ENCODE assay signal across 34 cellular contexts in genomic region chr7:133916621-133917020, GRCh38.
"Had no signal": no experiment of that assay in that cellular context is flagged by ENCODE, and none has a peak within 500 bp of the region (broad histone marks: within the 10 kb centered on the region; RNA-seq: fewer than 3 reads in every experiment).

No MANE protein-coding gene starts in this region.

- H3K9me3 ChIP-seq: body of pancreas had no signal

- ATAC-seq: activated naive CD4-positive, alpha-beta T cell treated with anti-CD3 and anti-CD28 coated beads, Interleukin-2, amount 50 U/mL, for 72 hours; activated naive CD8-positive, alpha-beta T cell treated with anti-CD3 and anti-CD28 coated beads, Interleukin-2, amount 50 U/mL, for 24 hours; activated T-cell treated with anti-CD3 and anti-CD28 coated beads, Interleukin-2, amount 50 U/mL, for 4 hours; activated T-cell treated with anti-CD3 and anti-CD28 coated beads, Interleukin-2, amount 50 U/mL, for 72 hours; activated T-helper 17 cell treated with anti-CD3 and anti-CD28 coated beads, Interleukin-2, amount 50 U/mL, for 72 hours; body of pancreas had no signal

- H3K27ac ChIP-seq: adrenal gland, ascending aorta, body of pancreas, brain microvascular endothelial cell, breast epithelium, cardiac muscle cell had no signal

- H3K4me1 ChIP-seq: adrenal gland, ascending aorta, body of pancreas, breast epithelium had no signal

- H3K4me3 ChIP-seq: adrenal gland, ascending aorta, body of pancreas, breast epithelium, cardiac muscle cell had no signal

- H3K27me3 ChIP-seq: adrenal gland, ascending aorta, body of pancreas, brain microvascular endothelial cell, breast epithelium, cardiac muscle cell had no signal

- DNase-seq: activated effector memory CD4-positive, alpha-beta T cell treated with anti-CD3 and anti-CD28 coated beads, Interleukin-2, amount 50 U/mL, for 16 hours; activated effector memory CD4-positive, alpha-beta T cell treated with Interleukin-2 at 50 U/mL for 16 hours; activated gamma-delta T cell; activated gamma-delta T cell treated with Interleukin-2 at 50 U/mL for 16 hours; activated naive CD4-positive, alpha-beta T cell; activated naive CD4-positive, alpha-beta T cell treated with anti-CD3 and anti-CD28 coated beads for 36 hours; activated naive CD4-positive, alpha-beta T cell treated with anti-CD3 and anti-CD28 coated beads, Interleukin-2, amount 10 ng/mL, durations not matched to agents 7 days and 5 days; activated naive CD4-positive, alpha-beta T cell treated with anti-CD3 and anti-CD28 coated beads, Interleukin-2, amount 50 U/mL, for 16 hours; activated naive CD4-positive, alpha-beta T cell treated with Interleukin-2 at 50 U/mL for 16 hours; activated naive CD8-positive, alpha-beta T cell treated with anti-CD3 and anti-CD28 coated beads for 36 hours; activated naive CD8-positive, alpha-beta T cell treated with anti-CD3 and anti-CD28 coated beads, Interleukin-2, amount 10 ng/mL, durations not matched to agents 7 days and 5 days; activated naive CD8-positive, alpha-beta T cell treated with anti-CD3 and anti-CD28 coated beads, Interleukin-2, amount 50 U/mL, for 24 hours; activated T-cell treated with anti-CD3 and anti-CD28 coated beads, Interleukin-2, amount 50 U/mL, for 1 hour; activated T-cell treated with anti-CD3 and anti-CD28 coated beads, Interleukin-2, amount 50 U/mL, for 24 hours; activated T-cell treated with anti-CD3 and anti-CD28 coated beads, Interleukin-2, amount 50 U/mL, for 4 hours; activated T-cell treated with anti-CD3 and anti-CD28 coated beads, Interleukin-2, amount 50 U/mL, for 48 hours; activated T-cell treated with anti-CD3 and anti-CD28 coated beads, Interleukin-2, amount 50 U/mL, for 72 hours; adrenal gland; amniotic stem cell; amygdala; anterior cingulate cortex; aorta; body of pancreas; brain microvascular endothelial cell; caudate nucleus; central memory CD4-positive, alpha-beta T cell; cerebellar nuclear complex had no signal

- FAIRE-seq: astrocyte, bronchial epithelial cell had no signal

- H3K36me3 ChIP-seq: adrenal gland, brain microvascular endothelial cell, breast epithelium, cardiac muscle cell had no signal
